1 cellular context compared by ENCODE assay signal in the genomic region with DNA sequence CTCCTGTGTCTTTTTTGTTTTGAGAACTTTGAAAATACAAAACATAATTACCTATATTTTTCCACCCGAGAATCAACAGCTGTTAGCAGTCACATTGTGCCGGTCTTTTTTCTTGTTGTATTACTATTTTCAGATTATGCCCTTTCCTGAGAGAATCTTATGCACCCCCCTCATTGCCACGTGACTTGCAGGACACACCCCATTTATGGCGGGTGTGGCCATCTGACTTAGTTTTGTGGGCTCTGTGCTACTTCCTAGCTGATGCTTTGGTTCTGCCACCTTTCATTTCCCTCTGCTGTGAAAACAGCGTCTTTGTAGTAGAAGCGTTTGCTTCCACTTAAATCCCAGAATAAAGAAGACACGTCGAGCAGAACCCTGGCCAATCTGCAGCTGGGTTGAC.
TF ChIP-seq lines count a peak whose summit lies in the region.

No MANE protein-coding gene starts in this region.

TF ChIP-seq in GM23338, 12 proteins besides CTCF, POLR2A, EP300 and RAD21 (continued from another document):
- TF ChIP-seq ZNF462 (CRISPR knock-in tag; IDR thresholded peaks at IDR 0.05) = no peak
